ENCODE assay signal across 9 cellular contexts in the genomic region with DNA sequence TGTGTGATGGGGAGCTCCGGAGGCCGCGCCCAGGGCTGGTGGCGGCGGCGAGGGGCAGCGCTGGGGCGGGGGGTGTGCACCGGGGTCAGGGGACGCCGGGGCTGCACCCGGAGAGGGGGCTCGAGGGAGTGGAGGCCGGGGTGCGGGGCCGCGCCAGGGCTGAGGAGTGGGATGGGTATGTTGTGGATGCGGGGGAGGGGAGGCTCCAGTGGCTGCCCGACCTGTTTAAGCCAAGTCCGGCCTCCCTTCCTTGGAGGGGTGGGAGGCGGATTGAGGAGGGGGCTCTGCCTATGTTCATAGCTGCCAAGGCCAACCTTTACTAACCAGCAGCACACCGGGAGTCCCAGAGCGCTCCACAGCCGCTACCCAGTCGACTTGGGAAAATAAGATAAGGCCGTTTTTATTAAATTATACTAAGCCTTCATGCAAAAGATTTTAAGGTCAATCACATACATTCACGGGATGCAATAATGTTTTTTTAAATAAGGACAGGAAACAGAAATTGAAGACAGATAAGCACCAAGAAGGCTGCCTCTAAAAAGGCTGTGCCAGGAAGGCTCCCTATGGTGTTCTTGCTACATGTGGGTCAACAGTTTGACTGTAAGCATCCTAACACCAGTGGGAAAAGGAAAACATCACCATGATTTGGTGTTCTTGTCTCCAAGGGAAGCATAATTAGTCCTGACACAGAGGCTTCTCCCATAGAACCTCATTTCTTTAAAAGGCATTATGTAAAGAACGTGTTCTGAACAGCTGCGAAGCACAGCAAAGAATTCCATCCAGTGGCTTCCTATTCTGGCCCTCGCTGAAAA. TPM values are rescaled to one million over a fixed set of nuclear protein-coding genes. Genes with fewer than 3 reads are reported as not detected.
DNase-seq lines count a peak whose midpoint lies in the region; ATAC-seq, FAIRE-seq and TF ChIP-seq lines count a peak whose summit lies in the region.
"Had no signal": no experiment of that assay in that cellular context is flagged by ENCODE, and none has a peak within 500 bp of the region (broad histone marks: within the 10 kb centered on the region; RNA-seq: fewer than 3 reads in every experiment).

No MANE protein-coding gene starts in this region.

- ATAC-seq in GM21526 (IDR thresholded peaks at IDR 0.05; ENCODE audit: low FRiP score, unreplicated experiment) (peak; percentile 27), GM12878 (peak; percentile 23; the same call in 2 of the 3 replicates), GM21367 (IDR thresholded peaks at IDR 0.05; ENCODE audit: unreplicated experiment) (no peak)

- H3K27me3 Mint-ChIP-seq in Calu3 (ENCODE audit: unreplicated experiment) = no peaks in the 10 kb centered on the region

- H3K4me3 ChIP-seq in LNCaP clone FGC (ENCODE audit: low read depth, low read length) = peak overlapping the region; percentile 51
- peak overlapping the region; percentile 66 for H3K4me3 ChIP-seq in GM12878
- H3K4me3 ChIP-seq in liver (ENCODE audit: low read depth in 1 of 3, low read length in 3 of 3) = peak overlapping the region in 2 of 3 donors; percentile 50 to 73
- H3K4me3 ChIP-seq in tibial artery = peak overlapping the region; percentile 68 to 94

- no peak for DNase-seq in Calu3
- no peak for DNase-seq in LNCaP clone FGC (ENCODE audit: low read depth)
- no peak for DNase-seq in GM12878 (ENCODE audit: low read depth, low spot score)
- peak in 1 of 2 donors; percentile 31 for DNase-seq in tibial artery
- no peak for DNase-seq in activated CD4-positive, alpha-beta T cell treated with anti-CD3 and anti-CD28 coated beads, Interleukin-2, amount 50 U/mL, for 4 hours

- POLR2A ChIA-PET in GM12878 (lab: Charles Lee) = interaction anchor here (0.6 to 1.7 kb wide), 3 partner anchors 10 to 21 kb away, joined by 3 to 5 read pairs (median 4); no protein-coding TSS in a partner anchor

- TF ChIP-seq POLR2A in GM12878 (IDR thresholded peaks at IDR 0.05; ENCODE audit: low read depth, low read length) = no peak

- H3K4me1 Mint-ChIP-seq in Calu3 (ENCODE audit: low read depth, unreplicated experiment) = peaks cover 9% of the 10 kb centered on the region

- no peak overlapping the region for H3K27ac Mint-ChIP-seq in Calu3 (ENCODE audit: unreplicated experiment)

- H3K79me2 ChIP-seq in GM12878 (ENCODE audit: control insufficient read depth, insufficient read depth, low read length) = peaks cover 2% of the 10 kb centered on the region; the same call in 1 of the 2 replicates

- RAD21 ChIA-PET in GM12878 (lab: Charles Lee; ENCODE audit: unreplicated experiment) = interaction anchor here (0.7 to 2.6 kb wide), 4 partner anchors 10 to 290 kb away, joined by 4 to 14 read pairs (median 4); no protein-coding TSS in a partner anchor

- no peak for FAIRE-seq in GM12878 (lab: Jason Lieb, UNC)

- peaks cover 15% of the 10 kb centered on the region for H3K4me1 ChIP-seq in GM12878 (ENCODE audit: control insufficient read depth, insufficient read depth, low read length)
- peaks cover 0 to 15% (median 4%) of the 10 kb centered on the region in 4 donors for H3K4me1 ChIP-seq in liver (ENCODE audit: control insufficient read depth in 4 of 4, insufficient read depth in 4 of 4, low read length in 3 of 4)
- H3K4me1 ChIP-seq in tibial artery = peaks cover 0 to 20% (median 11%) of the 10 kb centered on the region in 4 donors

- BruUV-seq in Calu3 (replicated peaks; lab: Mats Ljungman, UMichigan) (TSS peak; percentile 61), GM12878 (replicated peaks; lab: Mats Ljungman, UMichigan) (TSS peak; percentile 82)

- H3K27me3 ChIP-seq in GM12878 (replicated peaks in 1 of 2; ENCODE audit: control insufficient read depth in 2 of 2, insufficient read depth in 2 of 2, low read length in 1 of 2) (no peaks in the 10 kb centered on the region), liver (ENCODE audit: control insufficient read depth in 4 of 4, insufficient read depth in 4 of 4, low read length in 3 of 4) (no peaks in the 10 kb centered on the region), tibial artery (no peaks in the 10 kb centered on the region)

- TF ChIP-seq RAD21 in GM12878 (IDR thresholded peaks at IDR 0.05; ENCODE audit: insufficient read depth, low read depth, low read length) (no peak), liver (IDR thresholded peaks at IDR 0.05) (no peak)

- in situ Hi-C loops in GM12878 (cut with MboI) = no loop called here

- TF ChIP-seq EP300 in GM12878 (IDR thresholded peaks at IDR 0.05; ENCODE audit: borderline replicate concordance in 1 of 2, control insufficient read depth in 1 of 2, low read depth in 2 of 2, low read length in 2 of 2) = no peak

- CTCF ChIA-PET in Calu3 (lab: Charles Lee) = interaction anchor here (0.9 to 1.2 kb wide), 2 partner anchors 10 to 22 kb away, joined by 3 to 5 read pairs; no protein-coding TSS in a partner anchor
- CTCF ChIA-PET in GM12878 (lab: Yijun Ruan, JAX) = interaction anchor here (0.5 to 3.5 kb wide), 3 partner anchors 10 to 390 kb away, joined by 3 to 22 read pairs (median 17); no protein-coding TSS in a partner anchor

- SMC1A ChIA-PET in GM12878 (lab: Charles Lee; ENCODE audit: uncharacterized antibody, unreplicated experiment) = interaction anchor here (1.8 kb wide), 1 partner anchor 10 kb away, joined by 8 read pairs; no protein-coding TSS in a partner anchor

- H3K9me3 ChIP-seq in GM12878 (replicated peaks; ENCODE audit: control insufficient read depth, insufficient read depth, low read length) (no peaks in the 10 kb centered on the region), liver (ENCODE audit: control insufficient read depth in 4 of 4, low read length in 3 of 4) (no peaks in the 10 kb centered on the region), tibial artery (no peaks in the 10 kb centered on the region)

- H2AFZ ChIP-seq in GM12878 (ENCODE audit: control insufficient read depth, low read depth, low read length) = peak overlapping the region; percentile 77

- peak overlapping the region; percentile 82 for H3K4me3 Mint-ChIP-seq in Calu3 (ENCODE audit: low read depth, unreplicated experiment)

- 27% methylated on average over 11 of the region's 30 CpGs for WGBS in GM12878 (ENCODE audit: insufficient coverage, insufficient replicate concordance, low lambda C conversion rate, missing lambda C conversion rate)
- 20% methylated on average over 30 of the region's 30 CpGs for WGBS in liver

- H3K4me2 ChIP-seq in GM12878 (ENCODE audit: control insufficient read depth, insufficient read depth) = peak overlapping the region; percentile 66

- peaks cover 17% of the 10 kb centered on the region for H3K36me3 Mint-ChIP-seq in Calu3 (ENCODE audit: insufficient read depth, unreplicated experiment)

- no peaks in the 10 kb centered on the region for H4K20me1 ChIP-seq in GM12878 (ENCODE audit: control insufficient read depth, insufficient read depth)

- no peaks in the 10 kb centered on the region for H3K36me3 ChIP-seq in GM12878 (ENCODE audit: control insufficient read depth in 2 of 2, insufficient read depth in 2 of 2, low read length in 1 of 2)
- no peaks in the 10 kb centered on the region for H3K36me3 ChIP-seq in liver (ENCODE audit: control insufficient read depth in 4 of 4, insufficient read depth in 3 of 4, low read depth in 1 of 4, low read length in 3 of 4)
- no peaks in the 10 kb centered on the region for H3K36me3 ChIP-seq in tibial artery

- H3K9me3 Mint-ChIP-seq in Calu3 (ENCODE audit: low read depth, unreplicated experiment) = no peaks in the 10 kb centered on the region

- H3K9ac ChIP-seq in GM12878 (ENCODE audit: control insufficient read depth, insufficient read depth, low read length) (peak overlapping the region; percentile 40), liver (ENCODE audit: low read depth in 1 of 2, low read length in 2 of 2) (no peak overlapping the region)

- intact Hi-C loops in Calu3 (cut with micrococcal nuclease; ENCODE audit: unreplicated experiment) (no loop called here), GM12878 (cut with micrococcal nuclease; ENCODE audit: unreplicated experiment) (loop anchor here (10.0 kb wide), 1 partner anchor 288 kb away; no protein-coding TSS in a partner anchor), tibial artery (cut with DNase I; ENCODE audit: low total_unique reads) (no loop called here)

- H3K27ac ChIP-seq in GM12878 (ENCODE audit: control insufficient read depth, insufficient read depth) (no peak overlapping the region), liver (ENCODE audit: low read depth in 1 of 2, low read length in 2 of 2) (peak overlapping the region; percentile 73 to 79), tibial artery (peak overlapping the region; percentile 89 to 91)

- TF ChIP-seq CTCF in Calu3 (IDR thresholded peaks at IDR 0.05; ENCODE audit: unreplicated experiment) (no peak), LNCaP clone FGC (IDR thresholded peaks at IDR 0.05; ENCODE audit: control insufficient read depth, extremely low read depth, insufficient read depth) (no peak), GM12878 (IDR thresholded peaks at IDR 0.05 in 2 of 3, conservative IDR thresholded peaks at IDR 0.05 in 1 of 3; ENCODE audit: control insufficient read depth in 2 of 3, extremely low read depth in 1 of 3, insufficient read depth in 1 of 3, low read depth in 3 of 3, low read length in 3 of 3) (no peak), liver (IDR thresholded peaks at IDR 0.05; ENCODE audit: low read depth, low read length, missing input control) (no peak), tibial artery (IDR thresholded peaks at IDR 0.05) (no peak)

RNA-seq across cellular contexts. Expression of a gene that starts 0.6 kb away (rescaled TPM):
- total RNA-seq in Calu3 (2022) (18.4 and 19.0 TPM in 2 replicates), GM12878 (2014; rRNA removed) (9.7 and 12.8 TPM in 2 replicates), GM12878 (2014; rRNA removed; fragmentation: Illumina TruSeq; extraction: Trizol) (9.5 and 11.4 TPM in 2 replicates), GM12878 (2021) (11.9 and 13.3 TPM in 2 replicates), liver (10 to 100 TPM in 1 of 2 donors, 1 to 10 TPM in 1; 8.1 to 22.5 TPM)
- total RNA-seq in GM12878 (2013; cell fraction: nucleolus; rRNA removed) = 39.1 and 48.4 TPM in 2 replicates
- 4.9 TPM for polyA plus RNA-seq in GM12878 (2011; ENCODE audit: low read depth)
- polyA plus RNA-seq in GM12878 (2011; rRNA removed) (10.0 and 10.1 TPM in 2 replicates), GM12878 (2014; fragmentation: Illumina TruSeq; extraction: Trizol) (9.9 and 11.0 TPM in 2 replicates), GM12878 (2014; fragmentation: Nextera tagmentation; extraction: Ambion mirVana) (1 to 10 TPM; 1.5 to 1.8 TPM), GM12878 (2014; rRNA removed) (9.5 and 9.6 TPM in 2 replicates), GM12878 (2016; fragmentation: Nextera tagmentation; extraction: Ambion mirVana) (10 to 100 TPM in 1 of 2 experiments, 1 to 10 TPM in 1; 9.4 to 12.7 TPM), liver (1 to 10 TPM; 6.6 to 8.4 TPM)
- 6.2 and 7.1 TPM in 2 replicates for polyA plus RNA-seq in GM12878 (2011; cell fraction: cytosol; rRNA removed)
- 12.9 and 15.6 TPM in 2 replicates for polyA plus RNA-seq in GM12878 (2011; cell fraction: nucleus; rRNA removed)
- polyA plus RNA-seq in GM12878 (2012) = 5.0 and 5.3 TPM in 2 replicates
- polyA minus RNA-seq in GM12878 (2011; rRNA and poly(A)+ RNA removed) = 13.1 and 20.6 TPM in 2 replicates
- polyA minus RNA-seq in GM12878 (2011; cell fraction: cytosol; rRNA and poly(A)+ RNA removed) = 3.5 and 3.7 TPM in 2 replicates
- polyA minus RNA-seq in GM12878 (2011; cell fraction: nucleus; rRNA and poly(A)+ RNA removed) = 11.6 and 15.7 TPM in 2 replicates

RNA-seq across cellular contexts. Expression of a gene that starts 39.5 kb away (rescaled TPM):
- 0.17 and 0.40 TPM in 2 replicates for total RNA-seq in Calu3 (2022)
- not detected in 2 replicates for total RNA-seq in GM12878 (2013; cell fraction: nucleolus; rRNA removed)
- not detected in 2 replicates for total RNA-seq in GM12878 (2014; rRNA removed)
- not detected in 2 replicates for total RNA-seq in GM12878 (2014; rRNA removed; fragmentation: Illumina TruSeq; extraction: Trizol)
- total RNA-seq in GM12878 (2021) = not detected in 2 replicates
- not detected for polyA plus RNA-seq in GM12878 (2011; ENCODE audit: low read depth)
- not detected in 2 replicates for polyA plus RNA-seq in GM12878 (2011; rRNA removed)
- polyA plus RNA-seq in GM12878 (2011; cell fraction: cytosol; rRNA removed) = not detected in 2 replicates
- not detected in 2 replicates for polyA plus RNA-seq in GM12878 (2011; cell fraction: nucleus; rRNA removed)
- not detected in 2 replicates for polyA plus RNA-seq in GM12878 (2012)
- polyA plus RNA-seq in GM12878 (2014; fragmentation: Illumina TruSeq; extraction: Trizol) = not detected in 2 replicates
- not detected for polyA plus RNA-seq in GM12878 (2014; fragmentation: Nextera tagmentation; extraction: Ambion mirVana)
- not detected in 2 replicates for polyA plus RNA-seq in GM12878 (2014; rRNA removed)
- polyA plus RNA-seq in GM12878 (2016; fragmentation: Nextera tagmentation; extraction: Ambion mirVana) = not detected
- not detected in 2 replicates for polyA minus RNA-seq in GM12878 (2011; rRNA and poly(A)+ RNA removed)
- polyA minus RNA-seq in GM12878 (2011; cell fraction: cytosol; rRNA and poly(A)+ RNA removed) = not detected in 2 replicates
- polyA minus RNA-seq in GM12878 (2011; cell fraction: nucleus; rRNA and poly(A)+ RNA removed) = not detected in 2 replicates
- total RNA-seq in liver = under 1 TPM in 1 of 2 donors, not detected in 1; 0.08 TPM
- under 1 TPM; 0.13 to 0.21 TPM for polyA plus RNA-seq in liver
- total RNA-seq: subcutaneous adipose tissue had no signal
